31 cellular contexts compared by ENCODE assay signal in genomic region chr11:77096591-77097019, GRCh38. TPM values are rescaled to one million over a fixed set of nuclear protein-coding genes. Genes with fewer than 3 reads are reported as not detected.
DNase-seq lines count a peak whose midpoint lies in the region; ATAC-seq and TF ChIP-seq lines count a peak whose summit lies in the region.
"Had no signal": no experiment of that assay in that cellular context is flagged by ENCODE, and none has a peak within 500 bp of the region (broad histone marks: within the 10 kb centered on the region; RNA-seq: fewer than 3 reads in every experiment).

No MANE protein-coding gene starts in this region.

- peak overlapping the region in 3 of 4 donors; percentile 74 to 89 (median 78) for H3K27ac ChIP-seq in Peyer's patch
- peak overlapping the region; percentile 75 for H3K27ac ChIP-seq in colonic mucosa
- peak overlapping the region; percentile 76 to 87 for H3K27ac ChIP-seq in liver (ENCODE audit: low read depth in 1 of 2, low read length in 2 of 2)
- H3K27ac ChIP-seq: ascending aorta; BLaER1 treated with 17β-estradiol and CSF1 and Interleukin-3, amounts not matched to agents 10 nM and 100 nM; SJCRH30; uterus had no signal

- no peak overlapping the region for H3K27ac Mint-ChIP-seq in activated T-cell treated with anti-CD3 and anti-CD28 coated beads, Interleukin-2, amount 50 U/mL, for 24 hours
- no peak overlapping the region for H3K27ac Mint-ChIP-seq in activated T-cell treated with anti-CD3 and anti-CD28 coated beads, Interleukin-2, amount 50 U/mL, for 72 hours
- H3K27ac Mint-ChIP-seq: activated naive CD8-positive, alpha-beta T cell treated with anti-CD3 and anti-CD28 coated beads for 36 hours; naive B cell; stimulated activated naive B cell treated with anti-CD40 and anti-IgM and Interleukin-4, amounts not matched to agents 10 μg/mL and 1 μg/mL and 100 μg/mL, for 72 hours had no signal

- WGBS in liver, result 86% methylated on average over 8 of the region's 8 CpGs

- peak overlapping the region; percentile 56 to 77 for H3K9ac ChIP-seq in colonic mucosa (ENCODE audit: low read depth in 2 of 2, low read length in 2 of 2)
- no peak overlapping the region for H3K9ac ChIP-seq in liver (ENCODE audit: low read depth in 1 of 2, low read length in 2 of 2)
- H3K9ac ChIP-seq: BLaER1 treated with 17β-estradiol and CSF1 and Interleukin-3, amounts not matched to agents 10 nM and 100 nM had no signal

- no peaks in the 10 kb centered on the region for H3K27me3 Mint-ChIP-seq in activated T-cell treated with anti-CD3 and anti-CD28 coated beads, Interleukin-2, amount 50 U/mL, for 24 hours
- H3K27me3 Mint-ChIP-seq in activated T-cell treated with anti-CD3 and anti-CD28 coated beads, Interleukin-2, amount 50 U/mL, for 72 hours (ENCODE audit: low read depth), result no peaks in the 10 kb centered on the region
- H3K27me3 Mint-ChIP-seq: activated naive CD8-positive, alpha-beta T cell treated with anti-CD3 and anti-CD28 coated beads for 36 hours; naive B cell had no signal

- intact Hi-C loops in colonic mucosa (cut with DNase I), result no loop called here
- intact Hi-C loops in posterior vena cava (cut with DNase I), result no loop called here

- TF ChIP-seq POLR2A in Peyer's patch (IDR thresholded peaks at IDR 0.05), result no peak

- no peaks in the 10 kb centered on the region for H3K9me3 ChIP-seq in Peyer's patch
- H3K9me3 ChIP-seq in colonic mucosa, result no peaks in the 10 kb centered on the region
- H3K9me3 ChIP-seq in liver (ENCODE audit: control insufficient read depth in 4 of 4, low read length in 3 of 4), result no peaks in the 10 kb centered on the region
- H3K9me3 ChIP-seq: ascending aorta, MG63, SJCRH30, uterus had no signal

- no peak for TF ChIP-seq RAD21 in liver (IDR thresholded peaks at IDR 0.05)

- no peak for ATAC-seq in activated T-cell treated with anti-CD3 and anti-CD28 coated beads, Interleukin-2, amount 50 U/mL, for 72 hours (replicated peaks in 1 of 2)
- no peak for ATAC-seq in GM21786 (IDR thresholded peaks at IDR 0.05; ENCODE audit: unreplicated experiment)
- ATAC-seq: activated CD4-positive, CD25-positive, alpha-beta regulatory T cell treated with anti-CD3 and anti-CD28 coated beads, Interleukin-2, amount 50 U/mL, for 24 hours; Panc1; stimulated activated naive B cell treated with anti-CD40 and anti-IgM and Interleukin-4, amounts not matched to agents 10 μg/mL and 1 μg/mL and 100 μg/mL, for 72 hours had no signal

- H3K4me3 Mint-ChIP-seq in activated T-cell treated with anti-CD3 and anti-CD28 coated beads, Interleukin-2, amount 50 U/mL, for 24 hours, result no peak overlapping the region
- no peak overlapping the region for H3K4me3 Mint-ChIP-seq in activated T-cell treated with anti-CD3 and anti-CD28 coated beads, Interleukin-2, amount 50 U/mL, for 72 hours
- H3K4me3 Mint-ChIP-seq: activated naive CD8-positive, alpha-beta T cell treated with anti-CD3 and anti-CD28 coated beads for 36 hours; naive B cell; stimulated activated naive B cell treated with anti-CD40 and anti-IgM and Interleukin-4, amounts not matched to agents 10 μg/mL and 1 μg/mL and 100 μg/mL, for 72 hours had no signal

- H3K4me3 ChIP-seq in Peyer's patch, result no peak overlapping the region
- no peak overlapping the region for H3K4me3 ChIP-seq in colonic mucosa
- H3K4me3 ChIP-seq in liver (ENCODE audit: low read depth in 1 of 3, low read length in 3 of 3), result no peak overlapping the region
- H3K4me3 ChIP-seq: ascending aorta; BLaER1 treated with 17β-estradiol and CSF1 and Interleukin-3, amounts not matched to agents 10 nM and 100 nM; MG63; SJCRH30; uterus had no signal

- H3K36me3 Mint-ChIP-seq in activated T-cell treated with anti-CD3 and anti-CD28 coated beads, Interleukin-2, amount 50 U/mL, for 24 hours (ENCODE audit: low read depth), result no peaks in the 10 kb centered on the region
- H3K36me3 Mint-ChIP-seq in activated T-cell treated with anti-CD3 and anti-CD28 coated beads, Interleukin-2, amount 50 U/mL, for 72 hours (ENCODE audit: insufficient read depth in 2 of 2), result peaks cover 0 to 2% of the 10 kb centered on the region in 2 donors
- H3K36me3 Mint-ChIP-seq: activated naive CD8-positive, alpha-beta T cell treated with anti-CD3 and anti-CD28 coated beads for 36 hours; naive B cell; stimulated activated naive B cell treated with anti-CD40 and anti-IgM and Interleukin-4, amounts not matched to agents 10 μg/mL and 1 μg/mL and 100 μg/mL, for 72 hours had no signal

- no peaks in the 10 kb centered on the region for H3K9me3 Mint-ChIP-seq in activated T-cell treated with anti-CD3 and anti-CD28 coated beads, Interleukin-2, amount 50 U/mL, for 24 hours
- H3K9me3 Mint-ChIP-seq in activated T-cell treated with anti-CD3 and anti-CD28 coated beads, Interleukin-2, amount 50 U/mL, for 72 hours, result no peaks in the 10 kb centered on the region
- H3K9me3 Mint-ChIP-seq: activated naive CD8-positive, alpha-beta T cell treated with anti-CD3 and anti-CD28 coated beads for 36 hours had no signal

- no peak for TF ChIP-seq CTCF in Peyer's patch (IDR thresholded peaks at IDR 0.05)
- no peak for TF ChIP-seq CTCF in colonic mucosa (IDR thresholded peaks at IDR 0.05)
- TF ChIP-seq CTCF in liver (IDR thresholded peaks at IDR 0.05; ENCODE audit: low read depth, low read length, missing input control), result no peak

- H3K27me3 ChIP-seq in Peyer's patch (no peaks in the 10 kb centered on the region), colonic mucosa (no peaks in the 10 kb centered on the region), liver (ENCODE audit: control insufficient read depth in 4 of 4, insufficient read depth in 4 of 4, low read length in 3 of 4) (no peaks in the 10 kb centered on the region)
- H3K27me3 ChIP-seq: ascending aorta; BLaER1 treated with 17β-estradiol and CSF1 and Interleukin-3, amounts not matched to agents 10 nM and 100 nM; MG63; SJCRH30; uterus had no signal

- DNase-seq in Peyer's patch, result no peak
- no peak for DNase-seq in colonic mucosa
- peak; percentile 70 for DNase-seq in posterior vena cava (ENCODE audit: low spot score)
- no peak for DNase-seq in NCI-H1092 treated with DMSO at 0.1 percent for 48 hours (lab: John Stamatoyannopoulos, UW)
- DNase-seq in activated T-cell treated with anti-CD3 and anti-CD28 coated beads, Interleukin-2, amount 50 U/mL, for 24 hours, result no peak
- no peak for DNase-seq in activated T-cell treated with anti-CD3 and anti-CD28 coated beads, Interleukin-2, amount 50 U/mL, for 72 hours
- DNase-seq: activated CD4-positive, alpha-beta T cell treated with anti-CD3 and anti-CD28 coated beads, Interleukin-2, amount 50 U/mL, for 48 hours; activated naive CD8-positive, alpha-beta T cell treated with anti-CD3 and anti-CD28 coated beads for 36 hours; caudate nucleus; HCEC 1CT; KG1; mesenchymal stem cell; MG63; naive B cell; NCI-H1436 treated with DMSO at 0.1 percent for 48 hours; NCI-H345; occipital lobe; SJCRH30; stimulated activated naive B cell treated with anti-CD40 and anti-IgM and Interleukin-4, amounts not matched to agents 10 μg/mL and 1 μg/mL and 100 μg/mL, for 72 hours; uterus had no signal

- H3K36me3 ChIP-seq in Peyer's patch, result peaks cover 0 to 19% (median 0%) of the 10 kb centered on the region in 3 donors
- no peaks in the 10 kb centered on the region for H3K36me3 ChIP-seq in colonic mucosa
- peaks cover 0 to 6% (median 2%) of the 10 kb centered on the region in 4 donors for H3K36me3 ChIP-seq in liver (ENCODE audit: control insufficient read depth in 4 of 4, insufficient read depth in 3 of 4, low read depth in 1 of 4, low read length in 3 of 4)
- H3K36me3 ChIP-seq: ascending aorta, MG63, SJCRH30, uterus had no signal

- H3K4me1 ChIP-seq in Peyer's patch, result peaks cover 0 to 28% (median 10%) of the 10 kb centered on the region in 4 donors
- H3K4me1 ChIP-seq in colonic mucosa, result peaks cover 10% of the 10 kb centered on the region
- peaks cover 12 to 47% (median 40%) of the 10 kb centered on the region in 4 donors for H3K4me1 ChIP-seq in liver (ENCODE audit: control insufficient read depth in 4 of 4, insufficient read depth in 4 of 4, low read length in 3 of 4)
- H3K4me1 ChIP-seq: ascending aorta, SJCRH30, uterus had no signal

- H3K4me1 Mint-ChIP-seq in activated T-cell treated with anti-CD3 and anti-CD28 coated beads, Interleukin-2, amount 50 U/mL, for 24 hours (ENCODE audit: low read depth), result no peaks in the 10 kb centered on the region
- H3K4me1 Mint-ChIP-seq in activated T-cell treated with anti-CD3 and anti-CD28 coated beads, Interleukin-2, amount 50 U/mL, for 72 hours (ENCODE audit: low read depth), result no peaks in the 10 kb centered on the region
- H3K4me1 Mint-ChIP-seq: activated naive CD8-positive, alpha-beta T cell treated with anti-CD3 and anti-CD28 coated beads for 36 hours; naive B cell; stimulated activated naive B cell treated with anti-CD40 and anti-IgM and Interleukin-4, amounts not matched to agents 10 μg/mL and 1 μg/mL and 100 μg/mL, for 72 hours had no signal

TF ChIP-seq in liver, 16 proteins besides CTCF, POLR2A, EP300 and RAD21 (continues in another document):
- TF ChIP-seq FOXA2 (IDR thresholded peaks at IDR 0.05), result no peak
- TF ChIP-seq SP1 (IDR thresholded peaks at IDR 0.05), result no peak

RNA-seq across cellular contexts. Expression of gene OMP, which starts 6.0 kb away (rescaled TPM):
- total RNA-seq in Peyer's patch (10 to 100 TPM; 11.2 to 44.3 (median 21.3) TPM), colonic mucosa (10 to 100 TPM in 1 of 2 donors, 1 to 10 TPM in 1; 7.5 to 16.8 TPM), liver (under 1 TPM; 0.65 to 0.75 TPM), posterior vena cava (under 1 TPM in 1 of 2 donors, not detected in 1; 0.76 TPM)
- under 1 TPM in 1 of 2 donors, not detected in 1; 0.24 TPM for polyA plus RNA-seq in liver
- total RNA-seq in activated T-cell treated with anti-CD3 and anti-CD28 coated beads, Interleukin-2, amount 50 U/mL, for 72 hours, result not detected
- total RNA-seq: activated naive CD8-positive, alpha-beta T cell treated with anti-CD3 and anti-CD28 coated beads for 36 hours; ascending aorta; dermis microvascular lymphatic vessel endothelial cell; kidney epithelial cell; occipital lobe; temporal lobe had no signal
- polyA plus RNA-seq: AG04450, fibroblast of lung had no signal

RNA-seq across cellular contexts. Expression of gene CAPN5, which starts 29.8 kb away (rescaled TPM):
- total RNA-seq in Peyer's patch, result 100 to 1,000 TPM in 3 of 4 donors, 10 to 100 TPM in 1; 75.9 to 203 (median 162) TPM
- total RNA-seq in colonic mucosa, result 100 to 1,000 TPM; 258 to 267 TPM
- total RNA-seq in liver, result 10 to 100 TPM in 1 of 2 donors, 1 to 10 TPM in 1; 6.5 to 25.8 TPM
- 10 to 100 TPM; 18.1 to 18.3 TPM for polyA plus RNA-seq in liver
- total RNA-seq in posterior vena cava, result 10 to 100 TPM; 14.4 to 23.4 TPM
- 1 to 10 TPM; 1.0 to 1.1 TPM for total RNA-seq in activated T-cell treated with anti-CD3 and anti-CD28 coated beads, Interleukin-2, amount 50 U/mL, for 72 hours

RNA-seq across cellular contexts. Expression of gene MYO7A, which starts 31.4 kb away (rescaled TPM):
- total RNA-seq in Peyer's patch, result 10 to 100 TPM in 1 of 4 donors, 1 to 10 TPM in 3; 6.1 to 15.7 (median 7.1) TPM
- total RNA-seq in colonic mucosa, result 1 to 10 TPM; 3.8 to 4.1 TPM
- 10 to 100 TPM in 1 of 2 donors, 1 to 10 TPM in 1; 7.3 to 33.6 TPM for total RNA-seq in liver
- polyA plus RNA-seq in liver, result 10 to 100 TPM in 1 of 2 donors, 1 to 10 TPM in 1; 8.3 to 14.3 TPM
- 10 to 100 TPM; 12.2 to 17.3 TPM for total RNA-seq in posterior vena cava
- under 1 TPM; 0.29 to 0.42 TPM for total RNA-seq in activated T-cell treated with anti-CD3 and anti-CD28 coated beads, Interleukin-2, amount 50 U/mL, for 72 hours
- polyA plus RNA-seq: AG04450 had no signal

Comparison
In these comparisons a context has a peak if more than half of its experiments do, and no peak if none do; other contexts are left out.
1. H3K9ac ChIP-seq: peak in colonic mucosa (2 of 2); none in liver (0 of 2).
2. RNA of gene OMP, which starts 6.0 kb away (total RNA-seq): 11.2 to 44.3 TPM in Peyer's patch and 7.5 to 16.8 TPM in colonic mucosa; 0.76 TPM in posterior vena cava, 0.65 to 0.75 TPM in liver and not detected in activated T-cell treated with anti-CD3 and anti-CD28 coated beads, Interleukin-2, amount 50 U/mL, for 72 hours; every median in the first group is over 4 times any median in the second.
3. Peak in every context shown above with its lines, with median percentiles within 50 percentile points of each other: H3K27ac ChIP-seq.